ENCODE assay signal across 8 cellular contexts in the genomic region with DNA sequence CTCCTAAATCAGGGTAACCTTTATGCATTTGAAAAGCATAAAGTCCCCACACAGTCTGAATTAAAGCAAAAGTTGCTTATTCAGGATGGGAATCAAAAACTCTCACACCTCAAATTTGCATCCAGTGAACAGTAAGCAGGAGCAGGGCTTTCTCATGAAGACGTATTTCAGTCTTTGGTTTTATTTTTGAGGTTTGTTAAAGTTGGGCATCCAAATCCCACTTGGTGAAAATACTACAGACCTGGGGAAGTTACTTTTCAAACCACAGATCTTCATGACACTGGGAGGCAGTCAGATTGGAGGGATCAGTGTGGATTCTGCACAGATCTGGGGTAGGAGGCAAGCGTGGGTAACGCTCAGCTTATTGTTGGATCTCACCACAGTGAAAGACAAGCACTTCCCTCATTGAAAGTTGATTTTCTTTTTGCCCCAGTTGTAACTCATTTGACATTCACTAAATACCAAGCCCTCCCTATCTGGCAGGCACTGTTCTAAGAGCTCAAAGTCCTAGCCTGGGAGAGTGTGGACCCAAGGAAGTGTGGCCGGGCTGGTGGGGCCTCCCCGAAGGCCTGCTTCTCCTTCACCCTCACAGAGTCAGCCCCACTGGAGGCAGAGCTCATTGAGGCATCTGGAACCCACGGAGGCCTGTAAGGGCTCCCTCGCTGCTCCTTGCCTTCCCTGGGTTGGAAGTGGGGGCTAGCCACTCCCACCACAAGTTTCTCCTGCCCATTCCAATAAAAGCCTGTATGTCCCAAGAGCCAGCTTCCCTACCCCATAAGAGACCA. TPM values are rescaled to one million over a fixed set of nuclear protein-coding genes. Genes with fewer than 3 reads are reported as not detected.
DNase-seq lines count a peak whose midpoint lies in the region; ATAC-seq and TF ChIP-seq lines count a peak whose summit lies in the region.

No MANE protein-coding gene starts in this region.

- peaks cover 27% of the 10 kb centered on the region for H3K36me3 ChIP-seq in HAP-1 (replicated peaks)

- POLR2A ChIA-PET in activated CD8-positive, alpha-beta T cell treated with anti-CD3 and anti-CD28 coated beads for 36 hours (lab: Charles Lee) = interaction anchor here (1.3 to 2.1 kb wide), 3 partner anchors 11 to 180 kb away, joined by 4 to 23 read pairs (median 7); a partner anchor contains a TSS

- 64% methylated on average over 7 of the region's 7 CpGs for WGBS in right cardiac atrium

- no peaks in the 10 kb centered on the region for H3K27me3 Mint-ChIP-seq in activated CD8-positive, alpha-beta T cell treated with anti-CD3 and anti-CD28 coated beads for 36 hours

- TF ChIP-seq CTCF in activated CD8-positive, alpha-beta T cell treated with anti-CD3 and anti-CD28 coated beads for 36 hours (IDR thresholded peaks at IDR 0.05) = no peak
- TF ChIP-seq CTCF in GM10266 (IDR thresholded peaks at IDR 0.05; ENCODE audit: control insufficient read depth, insufficient read depth, low read depth, missing control alignments) = no peak

- DNase-seq in HAP-1 (ENCODE audit: low spot score in 2 of 2) (no peak), right cardiac atrium (peak; percentile 40 to 71 (median 68)), G401 (ENCODE audit: low spot score) (no peak), NCI-H1436 (lab: John Stamatoyannopoulos, UW) (no peak), iPS-NIHi11 (ENCODE audit: low spot score) (no peak), GM10266 (ENCODE audit: extremely low spot score) (no peak)
- DNase-seq in activated CD8-positive, alpha-beta T cell treated with anti-CD3 and anti-CD28 coated beads for 36 hours = peak; percentile 38

- in situ Hi-C loops in HAP-1 (cut with MboI; ENCODE audit: low sequenced_read_pairs) (no loop called here), G401 (cut with HindIII; ENCODE audit: low sequenced_read_pairs) (no loop called here)

- intact Hi-C loops in activated CD8-positive, alpha-beta T cell treated with anti-CD3 and anti-CD28 coated beads for 36 hours (cut with micrococcal nuclease) = no loop called here
- intact Hi-C loops in right cardiac atrium (cut with DNase I) = no loop called here

- H3K9me3 Mint-ChIP-seq in activated CD8-positive, alpha-beta T cell treated with anti-CD3 and anti-CD28 coated beads for 36 hours = no peaks in the 10 kb centered on the region

- CTCF ChIA-PET in activated CD8-positive, alpha-beta T cell treated with anti-CD3 and anti-CD28 coated beads for 36 hours (lab: Charles Lee) = interaction anchor here (1.1 to 2.0 kb wide), 12 partner anchors 10 to 267 kb away, joined by 4 to 30 read pairs (median 8); a partner anchor contains a TSS

- H3K4me1 ChIP-seq in HAP-1 = peaks cover 11% of the 10 kb centered on the region
- peaks cover 5% of the 10 kb centered on the region for H3K4me1 ChIP-seq in right cardiac atrium (ENCODE audit: control insufficient read depth, insufficient read depth, low read length)

- H3K4me1 Mint-ChIP-seq in activated CD8-positive, alpha-beta T cell treated with anti-CD3 and anti-CD28 coated beads for 36 hours (ENCODE audit: low read depth) = peaks cover 81% of the 10 kb centered on the region

- H3K27ac ChIP-seq in right cardiac atrium (ENCODE audit: low read length) = peak overlapping the region; percentile 93
- H3K27ac ChIP-seq in skin epidermis = peak overlapping the region; percentile 63 to 98 (median 91)

- H3K9me3 ChIP-seq in HAP-1 (no peaks in the 10 kb centered on the region), right cardiac atrium (ENCODE audit: control insufficient read depth, low read length) (no peaks in the 10 kb centered on the region)

- ATAC-seq in activated CD8-positive, alpha-beta T cell treated with anti-CD3 and anti-CD28 coated beads for 36 hours = no peak
- ATAC-seq in right cardiac atrium = peak; percentile 44

- peak overlapping the region; percentile 11 for H3K4me3 ChIP-seq in HAP-1
- peak overlapping the region; percentile 4 for H3K4me3 ChIP-seq in right cardiac atrium (ENCODE audit: low read length)
- peak overlapping the region; percentile 28 to 53 (median 31) for H3K4me3 ChIP-seq in skin epidermis

- H3K36me3 Mint-ChIP-seq in activated CD8-positive, alpha-beta T cell treated with anti-CD3 and anti-CD28 coated beads for 36 hours (ENCODE audit: low read depth) = peaks cover 57% of the 10 kb centered on the region

- H3K27ac Mint-ChIP-seq in activated CD8-positive, alpha-beta T cell treated with anti-CD3 and anti-CD28 coated beads for 36 hours = peak overlapping the region; percentile 96

- H3K4me3 Mint-ChIP-seq in activated CD8-positive, alpha-beta T cell treated with anti-CD3 and anti-CD28 coated beads for 36 hours = peak overlapping the region; percentile 82

- H3K27me3 ChIP-seq in HAP-1 (ENCODE audit: low read depth) (no peaks in the 10 kb centered on the region), right cardiac atrium (ENCODE audit: control insufficient read depth, insufficient read depth) (no peaks in the 10 kb centered on the region)

RNA-seq across cellular contexts. Expression of a gene that starts 0.8 kb away (rescaled TPM):
- 10 to 100 TPM; 75.1 to 82.8 TPM for total RNA-seq in activated CD8-positive, alpha-beta T cell treated with anti-CD3 and anti-CD28 coated beads for 36 hours
- 1 to 10 TPM; 3.4 to 5.8 (median 4.7) TPM for total RNA-seq in right cardiac atrium
- 5.3 TPM for polyA plus RNA-seq in right cardiac atrium
- total RNA-seq in G401 (2014; rRNA removed; shearing (Covaris generic)) = 6.6 and 12.5 TPM in 2 replicates

RNA-seq across cellular contexts. Expression of a gene that starts 16.9 kb away (rescaled TPM):
- total RNA-seq in activated CD8-positive, alpha-beta T cell treated with anti-CD3 and anti-CD28 coated beads for 36 hours = 10 to 100 TPM; 55.2 to 58.4 TPM
- 1 to 10 TPM; 4.0 to 9.5 (median 6.9) TPM for total RNA-seq in right cardiac atrium
- polyA plus RNA-seq in right cardiac atrium = 4.1 TPM
- 112 and 148 TPM in 2 replicates for total RNA-seq in G401 (2014; rRNA removed; shearing (Covaris generic))

Comparison
In these comparisons a context has a peak if more than half of its experiments do, and no peak if none do; other contexts are left out.
1. DNase-seq: peak in activated CD8-positive, alpha-beta T cell treated with anti-CD3 and anti-CD28 coated beads for 36 hours (single experiment) and right cardiac atrium (3 of 3); none in HAP-1 (0 of 2), G401 (single experiment), NCI-H1436 (single experiment), iPS-NIHi11 (single experiment) and GM10266 (single experiment).
2. RNA of a gene that starts 16.9 kb away (total RNA-seq): 112 to 148 TPM in G401 and 55.2 to 58.4 TPM in activated CD8-positive, alpha-beta T cell treated with anti-CD3 and anti-CD28 coated beads for 36 hours; 4.0 to 9.5 TPM in right cardiac atrium; every median in the first group is over 4 times any median in the second.
3. Peak in every context shown above with its lines, with median percentiles within 50 percentile points of each other: H3K4me3 ChIP-seq.